In genomic region chr3:4988815-4989648, GRCh38 we compare ENCODE assay signal across 8 cellular contexts. TPM values are rescaled to one million over a fixed set of nuclear protein-coding genes. Genes with fewer than 3 reads are reported as not detected.
DNase-seq lines count a peak whose midpoint lies in the region; ATAC-seq and TF ChIP-seq lines count a peak whose summit lies in the region.

No MANE protein-coding gene starts in this region.

- no peaks in the 10 kb centered on the region for H3K9me2 ChIP-seq in GM23338 (ENCODE audit: insufficient read depth)

- H3K9me3 Mint-ChIP-seq in GM23338: no peaks in the 10 kb centered on the region

- H3K4me2 ChIP-seq in GM23338: no peak overlapping the region

- TF ChIP-seq POLR2A in sigmoid colon (IDR thresholded peaks at IDR 0.05): no peak

- H4K20me1 ChIP-seq in GM23338 (replicated peaks; ENCODE audit: insufficient read depth): no peaks in the 10 kb centered on the region

- H3K79me2 ChIP-seq in GM23338 (replicated peaks; ENCODE audit: insufficient read depth): no peaks in the 10 kb centered on the region

- H3K4me1 ChIP-seq in GM23338 (ENCODE audit: insufficient read depth) (peaks cover 16% of the 10 kb centered on the region), sigmoid colon (peaks cover 0 to 45% (median 37%) of the 10 kb centered on the region in 4 donors)

- H3K27ac ChIP-seq in GM23338 (ENCODE audit: low read depth) (no peak overlapping the region), sigmoid colon (peak overlapping the region; percentile 98 to 99 (median 98))

- no peak for ATAC-seq in GM23338
- ATAC-seq in Right ventricle myocardium superior (ENCODE audit: poor library complexity): peak; percentile 4
- ATAC-seq in HG03521 (IDR thresholded peaks at IDR 0.05; ENCODE audit: unreplicated experiment): no peak
- ATAC-seq in GM21367 (IDR thresholded peaks at IDR 0.05; ENCODE audit: unreplicated experiment): no peak
- no peak for ATAC-seq in HG03378 (IDR thresholded peaks at IDR 0.05; ENCODE audit: unreplicated experiment)

- intact Hi-C loops in Right ventricle myocardium superior (cut with DNase I) (no loop called here), sigmoid colon (cut with DNase I) (loop anchor here (5.0 to 10.0 kb wide), 2 partner anchors 198 to 494 kb away; partner anchors contain the start of genes EDEM1 and ITPR1)

- H3K4me1 Mint-ChIP-seq in GM23338: peaks cover 12% of the 10 kb centered on the region

- in situ Hi-C loops in SK-MEL-5 (cut with HindIII; ENCODE audit: low pct_unique_long_range_greater_than_20kb, low sequenced_read_pairs): no loop called here

- 0 out of 2 replicates have a peak overlapping the region, but pooled peaks have one; percentile 10 for H2AFZ ChIP-seq in GM23338

- TF ChIP-seq EP300 in sigmoid colon (IDR thresholded peaks at IDR 0.05): no peak

- no peaks in the 10 kb centered on the region for H3K36me3 Mint-ChIP-seq in GM23338 (ENCODE audit: low read depth)

- TF ChIP-seq CTCF in GM23338 (conservative IDR thresholded peaks at IDR 0.05; ENCODE audit: low read depth in 2 of 2) (no peak), sigmoid colon (IDR thresholded peaks at IDR 0.05) (no peak)

- H3K36me3 ChIP-seq in GM23338 (ENCODE audit: insufficient read depth) (no peaks in the 10 kb centered on the region), sigmoid colon (no peaks in the 10 kb centered on the region)

- peaks cover 15% of the 10 kb centered on the region for H3K27me3 Mint-ChIP-seq in GM23338 (ENCODE audit: insufficient read depth, low read depth, poor library complexity)

- no peaks in the 10 kb centered on the region for H3K9me3 ChIP-seq in sigmoid colon

- H3K27ac Mint-ChIP-seq in GM23338: no peak overlapping the region

- no peak overlapping the region for H3K4me3 ChIP-seq in GM23338
- no peak overlapping the region for H3K4me3 ChIP-seq in sigmoid colon

- H3K27me3 ChIP-seq in GM23338 (ENCODE audit: insufficient read depth) (peaks cover 31% of the 10 kb centered on the region), sigmoid colon (no peaks in the 10 kb centered on the region)

- no peak for DNase-seq in GM23338 (ENCODE audit: low spot score)
- DNase-seq in SK-MEL-5 (ENCODE audit: low read depth, low spot score): peak; percentile 40
- peak; percentile 60 for DNase-seq in Right ventricle myocardium superior
- DNase-seq in sigmoid colon: peak; percentile 82
- no peak for DNase-seq in NCI-H128 (lab: John Stamatoyannopoulos, UW; ENCODE audit: unreplicated experiment)

- H3K4me3 Mint-ChIP-seq in GM23338: no peak overlapping the region

- H3F3A ChIP-seq in GM23338 (replicated peaks; ENCODE audit: low read depth): 0 out of 2 replicates have a peak, but pooled peaks cover 7% of the 10 kb centered on the region

- 19 to 59% methylated on average over 14 of the region's 14 CpGs for WGBS in sigmoid colon, 2 donors

TF ChIP-seq in GM23338, 12 proteins besides CTCF, POLR2A, EP300 and RAD21 (continues in another document):
- TF ChIP-seq JUNB (IDR thresholded peaks at IDR 0.05; ENCODE audit: unreplicated experiment): no peak
- no peak for TF ChIP-seq ETS1 (IDR thresholded peaks at IDR 0.05)
- no peak for TF ChIP-seq EZH2 (IDR thresholded peaks at IDR 0.05; ENCODE audit: low read depth, unreplicated experiment)
- no peak for TF ChIP-seq ZNF114 (CRISPR knock-in tag; IDR thresholded peaks at IDR 0.05)
- no peak for TF ChIP-seq ZNF462 (CRISPR knock-in tag; IDR thresholded peaks at IDR 0.05)
- no peak for TF ChIP-seq ZNF331 (CRISPR knock-in tag; IDR thresholded peaks at IDR 0.05; ENCODE audit: low read depth)
- no peak for TF ChIP-seq POLR2AphosphoS5 (IDR thresholded peaks at IDR 0.05; ENCODE audit: low read depth)
- no peak for TF ChIP-seq CREB1 (CRISPR knock-in tag; IDR thresholded peaks at IDR 0.05; ENCODE audit: low read depth)
- TF ChIP-seq EZH2phosphoT487 (IDR thresholded peaks at IDR 0.05; ENCODE audit: unreplicated experiment): no peak

RNA-seq across cellular contexts. Expression of gene BHLHE40, which starts 9.8 kb away (rescaled TPM):
- 1.7 and 2.2 TPM in 2 replicates for total RNA-seq in GM23338 (2014; rRNA removed; shearing (Covaris generic))
- polyA plus RNA-seq in GM23338 (2016; fragmentation: Nextera tagmentation; extraction: Ambion mirVana) (1.7 and 2.0 TPM in 2 replicates), sigmoid colon (10 to 100 TPM; 11.1 to 32.2 (median 22.2) TPM)
- total RNA-seq in SK-MEL-5 (2014; rRNA removed; shearing (Covaris generic)): 61.3 and 81.0 TPM in 2 replicates
- 114 and 135 TPM in 2 replicates for polyA plus RNA-seq in SK-MEL-5 (2015; cell fraction: cytosol; rRNA removed)
- polyA plus RNA-seq in SK-MEL-5 (2015; cell fraction: nucleus; rRNA removed): 98.2 and 128 TPM in 2 replicates
- total RNA-seq in Right ventricle myocardium superior (22.8 TPM), sigmoid colon (10 to 100 TPM; 12.5 to 81.9 (median 24.3) TPM)

Comparison
In these comparisons a context has a peak if more than half of its experiments do, and no peak if none do; other contexts are left out.
1. DNase-seq: peak in SK-MEL-5 (single experiment), Right ventricle myocardium superior (single experiment) and sigmoid colon (single experiment); none in GM23338 (single experiment) and NCI-H128 (single experiment).